Comparison of ENCODE assay signal across 13 cellular contexts in the genomic region with DNA sequence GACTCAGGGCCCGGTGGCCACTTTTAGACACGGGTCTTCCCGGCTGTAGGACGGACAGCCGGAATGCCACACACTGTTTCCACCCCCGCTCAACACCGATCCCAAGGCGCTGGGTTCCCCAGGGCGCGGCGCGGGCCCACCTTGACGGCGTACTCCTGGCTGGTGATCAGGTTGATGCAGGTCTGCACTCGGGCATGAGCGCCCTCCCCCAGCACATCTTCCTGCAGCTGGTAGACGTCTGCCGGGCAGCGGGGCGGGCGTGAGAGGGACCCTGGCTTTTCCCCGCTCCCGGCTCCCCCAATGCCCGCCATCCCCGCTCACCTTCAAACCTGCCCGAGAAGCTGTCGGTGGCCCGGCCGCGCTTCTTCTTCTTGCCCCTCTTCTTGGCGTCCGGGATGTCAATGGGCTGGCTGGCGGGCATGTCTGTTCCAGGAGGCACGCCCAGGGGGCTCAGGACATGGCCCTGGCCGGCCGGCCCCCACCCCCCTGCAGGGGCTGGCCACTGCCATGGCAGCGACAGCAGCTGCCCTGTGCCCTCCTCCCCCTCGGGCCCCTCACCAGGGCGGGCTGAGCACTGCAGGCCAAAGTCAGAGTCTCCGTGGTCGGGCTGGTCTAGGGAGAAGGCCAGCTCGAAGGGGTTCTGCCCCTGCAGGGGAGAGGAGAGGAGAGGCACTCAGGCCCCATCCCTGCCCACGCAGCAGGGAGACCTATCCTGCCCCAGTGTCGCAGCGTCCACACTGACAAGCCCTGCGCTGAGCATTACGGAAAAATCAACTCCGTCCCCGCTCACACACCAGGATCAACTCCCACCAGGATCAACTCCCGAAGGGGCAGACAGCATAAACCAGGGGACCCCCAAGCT. TPM values are rescaled to one million over a fixed set of nuclear protein-coding genes. Genes with fewer than 3 reads are reported as not detected.
DNase-seq lines count a peak whose midpoint lies in the region; TF ChIP-seq lines count a peak whose summit lies in the region.
"Had no signal": no experiment of that assay in that cellular context is flagged by ENCODE, and none has a peak within 500 bp of the region (broad histone marks: within the 10 kb centered on the region; RNA-seq: fewer than 3 reads in every experiment).

No MANE protein-coding gene starts in this region.

- peak overlapping the region; percentile 98 for H3K4me2 ChIP-seq in DOHH2 (ENCODE audit: low read length)

- no peak overlapping the region; the same call in 1 of the 2 replicates for H3K4me3 ChIP-seq in DOHH2 (ENCODE audit: low read length)
- no peak overlapping the region for H3K4me3 ChIP-seq in Peyer's patch
- H3K4me3 ChIP-seq in right atrium auricular region: no peak overlapping the region
- H3K4me3 ChIP-seq in spleen: peak overlapping the region in 1 of 8 donors; percentile 15

- WGBS in spleen, 5 donors: 83 to 94% (median 92%) methylated on average over 32 to 50 of the region's 50 CpGs

- H3K79me2 ChIP-seq in DOHH2 (ENCODE audit: control insufficient read depth, low read length): peaks cover 83% of the 10 kb centered on the region

- H3K9me3 ChIP-seq in DOHH2 (ENCODE audit: control insufficient read depth, insufficient read depth, low read length) (no peaks in the 10 kb centered on the region), Peyer's patch (no peaks in the 10 kb centered on the region), right atrium auricular region (no peaks in the 10 kb centered on the region), spleen (no peaks in the 10 kb centered on the region)

- TF ChIP-seq CTCF in DOHH2 (IDR thresholded peaks at IDR 0.05; ENCODE audit: low read depth, low read length, poor library complexity, severe bottlenecking) (no peak), Peyer's patch (IDR thresholded peaks at IDR 0.05) (no peak), right atrium auricular region (IDR thresholded peaks at IDR 0.05) (no peak), spleen (IDR thresholded peaks at IDR 0.05 in 8 of 11, conservative IDR thresholded peaks at IDR 0.05 in 3 of 11) (no peak)

- no peak overlapping the region for H3K27ac ChIP-seq in DOHH2 (ENCODE audit: low read depth, low read length)
- H3K27ac ChIP-seq in Peyer's patch: peak overlapping the region in 3 of 4 donors; percentile 8 to 98 (median 14)
- peak overlapping the region; percentile 98 to 99 for H3K27ac ChIP-seq in right atrium auricular region
- H3K27ac ChIP-seq in spleen: peak overlapping the region in 6 of 8 donors; percentile 16 to 100 (median 98)
- no peak overlapping the region for H3K27ac ChIP-seq in caudate nucleus (ENCODE audit: low read depth, low read length)

- H4K20me1 ChIP-seq in DOHH2 (ENCODE audit: control insufficient read depth, insufficient read depth, low read depth, low read length): peaks cover 64% of the 10 kb centered on the region

- peaks cover 90% of the 10 kb centered on the region for H3K36me3 ChIP-seq in DOHH2 (ENCODE audit: control insufficient read depth, low read length)
- peaks cover 0 to 45% (median 0%) of the 10 kb centered on the region in 3 donors for H3K36me3 ChIP-seq in Peyer's patch
- H3K36me3 ChIP-seq in right atrium auricular region: peaks cover 49% of the 10 kb centered on the region
- H3K36me3 ChIP-seq in spleen: peaks cover 0 to 82% (median 54%) of the 10 kb centered on the region in 6 donors

- TF ChIP-seq POLR2A in Peyer's patch (IDR thresholded peaks at IDR 0.05): no peak
- TF ChIP-seq POLR2A in spleen (IDR thresholded peaks at IDR 0.05): no peak

- no peaks in the 10 kb centered on the region for H3K9me2 ChIP-seq in DOHH2 (replicated peaks; ENCODE audit: control insufficient read depth, low read length)

- intact Hi-C loops in spleen (cut with DNase I; ENCODE audit: low total_unique reads): no loop called here

- DNase-seq in Peyer's patch: no peak
- no peak for DNase-seq in right atrium auricular region (ENCODE audit: low spot score)
- DNase-seq in spleen: peak; percentile 74
- DNase-seq in caudate nucleus (lab: John Stamatoyannopoulos, UW): no peak
- no peak for DNase-seq in NCI-H1417 treated with DMSO at 0.1 percent for 48 hours (lab: John Stamatoyannopoulos, UW)
- no peak for DNase-seq in HuH-7 (ENCODE audit: low spot score)
- DNase-seq in activated CD8-positive, alpha-beta memory T cell treated with anti-CD3 and anti-CD28 coated beads, Interleukin-2, amount 50 U/mL, for 48 hours: no peak
- DNase-seq: activated CD8-positive, alpha-beta memory T cell treated with anti-CD3 and anti-CD28 coated beads, Interleukin-2, amount 50 U/mL, for 4 hours; Calu3; endodermal cell; NCI-H226; stimulated activated CD8-positive, alpha-beta memory T cell treated with anti-CD3 and anti-CD28 coated beads, Interleukin-4, amount 100 ng/mL, for 48 hours had no signal

- peaks cover 52% of the 10 kb centered on the region for H3F3A ChIP-seq in DOHH2 (ENCODE audit: control insufficient read depth, insufficient read depth)

- H3K27me3 ChIP-seq in DOHH2 (ENCODE audit: control insufficient read depth, low read length) (no peaks in the 10 kb centered on the region), Peyer's patch (no peaks in the 10 kb centered on the region), right atrium auricular region (no peaks in the 10 kb centered on the region), spleen (replicated peaks in 1 of 7) (no peaks in the 10 kb centered on the region)

- H3K4me1 ChIP-seq in DOHH2 (ENCODE audit: control insufficient read depth, low read length) (peaks cover 83% of the 10 kb centered on the region), Peyer's patch (peaks cover 10 to 78% (median 67%) of the 10 kb centered on the region in 4 donors), right atrium auricular region (peaks cover 0 to 83% of the 10 kb centered on the region in 2 donors), spleen (peaks cover 78 to 91% (median 86%) of the 10 kb centered on the region in 6 donors)

RNA-seq across cellular contexts. Expression of a gene that starts 4.8 kb away (rescaled TPM):
- total RNA-seq in Peyer's patch (100 to 1,000 TPM; 119 to 253 (median 192) TPM), right atrium auricular region (100 to 1,000 TPM in 1 of 2 donors, 10 to 100 TPM in 1; 90.3 to 107 TPM), spleen (100 to 1,000 TPM; 212 to 389 (median 265) TPM)
- polyA plus RNA-seq in spleen: 100 to 1,000 TPM in 1 of 3 donors, 10 to 100 TPM in 2; 88.2 to 154 (median 90.0) TPM

RNA-seq across cellular contexts. Expression of a gene that starts 30.8 kb away (rescaled TPM):
- total RNA-seq in Peyer's patch (100 to 1,000 TPM in 1 of 4 donors, 10 to 100 TPM in 3; 57.8 to 114 (median 76.0) TPM), right atrium auricular region (10 to 100 TPM; 54.8 to 55.9 TPM), spleen (10 to 100 TPM; 47.6 to 77.1 (median 65.5) TPM)
- 10 to 100 TPM; 29.1 to 53.0 (median 31.2) TPM for polyA plus RNA-seq in spleen

RNA-seq across cellular contexts. Expression of a gene that starts 49.8 kb away (rescaled TPM):
- total RNA-seq in Peyer's patch (10 to 100 TPM; 32.6 to 55.3 (median 35.1) TPM), right atrium auricular region (10 to 100 TPM; 19.7 to 29.4 TPM), spleen (100 to 1,000 TPM in 5 of 7 donors, 10 to 100 TPM in 2; 80.8 to 161 (median 124) TPM)
- 10 to 100 TPM; 24.2 to 48.7 (median 37.6) TPM for polyA plus RNA-seq in spleen

RNA-seq across cellular contexts. Expression of a gene that starts 50.4 kb away (rescaled TPM):
- total RNA-seq in Peyer's patch (1 to 10 TPM; 1.3 to 9.9 (median 3.8) TPM), right atrium auricular region (1 to 10 TPM in 1 of 2 donors, under 1 TPM in 1; 0.67 to 1.4 TPM), spleen (1 to 10 TPM; 1.9 to 5.8 (median 3.7) TPM)
- polyA plus RNA-seq in spleen: 10 to 100 TPM; 13.6 to 25.9 (median 16.7) TPM

Comparison
In these comparisons a context has a peak if more than half of its experiments do, and no peak if none do; other contexts are left out.
1. H3K27ac ChIP-seq: peak in Peyer's patch (3 of 4), right atrium auricular region (2 of 2) and spleen (6 of 8); none in DOHH2 (single experiment) and caudate nucleus (single experiment).